In the genomic region with DNA sequence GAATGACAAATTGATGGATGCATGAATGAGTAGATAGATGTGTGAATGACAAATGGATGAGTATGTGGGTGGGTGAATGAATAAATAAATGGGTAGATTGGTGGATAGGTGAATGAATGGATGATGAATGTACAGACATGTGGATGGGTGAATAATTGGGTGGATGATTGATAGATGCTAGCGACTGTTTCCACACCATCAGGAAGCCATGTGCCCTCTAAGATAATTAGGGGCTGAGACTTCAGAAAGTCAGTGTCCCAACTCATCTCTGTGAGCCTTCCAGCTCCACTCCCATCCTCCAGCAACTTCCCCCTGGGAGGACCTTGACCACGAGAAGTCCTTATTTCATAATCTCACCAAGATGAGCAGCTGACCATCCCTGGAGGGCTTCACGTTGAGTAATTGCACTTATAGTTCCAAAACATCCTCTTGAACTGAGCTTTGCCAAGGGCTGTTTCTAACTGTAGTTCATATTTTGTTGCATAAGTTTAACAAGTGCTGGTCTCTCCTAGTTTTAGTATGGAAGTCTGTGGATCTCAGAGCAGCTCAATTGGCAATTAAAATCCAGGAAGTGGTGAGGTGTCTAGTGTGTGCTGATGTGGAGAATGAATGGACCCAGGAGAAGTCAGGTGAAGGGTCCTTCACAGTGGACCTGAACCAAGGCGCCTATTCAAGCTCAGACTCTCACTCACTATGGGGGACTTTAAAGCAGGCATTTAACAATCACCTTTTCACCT, we compare ENCODE assay signal across 29 cellular contexts.
DNase-seq lines count a peak whose midpoint lies in the region; ATAC-seq and TF ChIP-seq lines count a peak whose summit lies in the region.
"Had no signal": no experiment of that assay in that cellular context is flagged by ENCODE, and none has a peak within 500 bp of the region (broad histone marks: within the 10 kb centered on the region; RNA-seq: fewer than 3 reads in every experiment).

No MANE protein-coding gene starts in this region.

- no peaks in the 10 kb centered on the region for H3K36me3 ChIP-seq in HEK293 (ENCODE audit: control insufficient read depth in 2 of 2, insufficient read depth in 1 of 2, low read length in 2 of 2)
- H3K36me3 ChIP-seq in upper lobe of left lung = no peaks in the 10 kb centered on the region
- no peaks in the 10 kb centered on the region for H3K36me3 ChIP-seq in GM23338 (ENCODE audit: insufficient read depth)
- H3K36me3 ChIP-seq: right lobe of liver, tibial nerve had no signal

- DNase-seq in epithelial cell of proximal tubule (ENCODE audit: low read depth) = peak; percentile 68
- DNase-seq in nephron progenitor cell = no peak
- DNase-seq in upper lobe of left lung = peak in 1 of 2 donors; percentile 39
- no peak for DNase-seq in GM23338 (ENCODE audit: low spot score)
- DNase-seq in HPDE6-E6E7 (ENCODE audit: extremely low spot score) = no peak
- DNase-seq in SIG-M5 treated with dmso at 0.1 percent for 504 hours (lab: John Stamatoyannopoulos, UW; ENCODE audit: unreplicated experiment) = no peak
- DNase-seq: activated CD4-positive, alpha-beta T cell treated with anti-CD3 and anti-CD28 coated beads, Interleukin-2, amount 50 U/mL, for 4 hours; activated gamma-delta T cell treated with Interleukin-2 at 50 U/mL for 16 hours; activated T-cell treated with anti-CD3 and anti-CD28 coated beads, Interleukin-2, amount 50 U/mL, for 48 hours; effector memory CD8-positive, alpha-beta T cell; foreskin fibroblast; left cardiac atrium; NCI-H1048; NCI-H1694; NCI-H446 treated with DMSO at 0.1 percent for 48 hours; SK-N-SH; stimulated activated CD4-positive, alpha-beta T cell treated with anti-CD3 and anti-CD28 coated beads, Interleukin-12 subunit alpha, Interleukin-12 subunit beta, amount 100 ng/mL, for 4 hours; stimulated activated CD4-positive, alpha-beta T cell treated with anti-CD3 and anti-CD28 coated beads, Interleukin-2, amount 100 ng/mL, for 48 hours; stimulated activated naive CD8-positive, alpha-beta T cell treated with anti-CD3 and anti-CD28 coated beads, Interleukin-15, amount 100 ng/mL, for 72 hours had no signal

- CTCF ChIA-PET in HEK293 (lab: Yijun Ruan, JAX) = no interaction called here

- no peaks in the 10 kb centered on the region for H3K9me3 ChIP-seq in HEK293 (ENCODE audit: control insufficient read depth, insufficient read depth, low read depth, low read length)
- H3K9me3 ChIP-seq in upper lobe of left lung = no peaks in the 10 kb centered on the region
- H3K9me3 ChIP-seq: right lobe of liver, SK-N-SH, tibial nerve had no signal

- WGBS in upper lobe of left lung, 2 donors = 44 to 58% methylated on average over 4 of the region's 4 CpGs

- no peaks in the 10 kb centered on the region for H3F3A ChIP-seq in GM23338 (replicated peaks; ENCODE audit: low read depth)

- H3K9me3 Mint-ChIP-seq in nephron progenitor cell = peaks cover 16% of the 10 kb centered on the region
- peaks cover 22% of the 10 kb centered on the region for H3K9me3 Mint-ChIP-seq in GM23338
- H3K9me3 Mint-ChIP-seq: central memory CD8-positive, alpha-beta T cell; effector memory CD8-positive, alpha-beta T cell; memory B cell; stimulated activated naive CD8-positive, alpha-beta T cell treated with anti-CD3 and anti-CD28 coated beads, Interleukin-15, amount 100 ng/mL, for 72 hours; T-helper 1 cell treated with Interleukin-12 subunit alpha and Interleukin-12 subunit beta and Interleukin-4 antibody, amounts not matched to agents 30 μg/mL and 1 μg/mL, for 36 hours had no signal

- TF ChIP-seq CTCF in HEK293 (tag by site-specific recombination; IDR thresholded peaks at IDR 0.05) (no peak), epithelial cell of proximal tubule (conservative IDR thresholded peaks at IDR 0.05; ENCODE audit: low read depth, low read length) (no peak), nephron progenitor cell (IDR thresholded peaks at IDR 0.05) (no peak), upper lobe of left lung (IDR thresholded peaks at IDR 0.05) (no peak), GM23338 (conservative IDR thresholded peaks at IDR 0.05; ENCODE audit: low read depth in 2 of 2) (no peak)

- H3K27me3 Mint-ChIP-seq in nephron progenitor cell (ENCODE audit: low read depth, poor library complexity) (peaks cover 23% of the 10 kb centered on the region), GM23338 (ENCODE audit: insufficient read depth, low read depth, poor library complexity) (peaks cover 11% of the 10 kb centered on the region)

- H3K4me1 Mint-ChIP-seq in nephron progenitor cell (peaks cover 16% of the 10 kb centered on the region), GM23338 (0 out of 3 replicates have a peak, but pooled peaks cover 2% of the 10 kb centered on the region)
- H3K4me1 Mint-ChIP-seq: central memory CD8-positive, alpha-beta T cell; IgD-negative memory B cell; memory B cell; stimulated activated naive CD8-positive, alpha-beta T cell treated with anti-CD3 and anti-CD28 coated beads, Interleukin-15, amount 100 ng/mL, for 72 hours had no signal

- ATAC-seq in upper lobe of left lung (ENCODE audit: low FRiP score in 2 of 2) (peak; percentile 46 to 66), GM23338 (no peak)
- ATAC-seq: effector memory CD8-positive, alpha-beta T cell; right lobe of liver; stimulated activated naive CD8-positive, alpha-beta T cell treated with anti-CD3 and anti-CD28 coated beads, Interleukin-15, amount 100 ng/mL, for 72 hours had no signal

- POLR2A ChIA-PET in HEK293 (lab: Yijun Ruan, JAX) = no interaction called here

- no peak overlapping the region for H3K4me2 ChIP-seq in GM23338
- H3K4me2 ChIP-seq: hepatocyte, SK-N-SH had no signal

- H3K36me3 Mint-ChIP-seq in nephron progenitor cell (ENCODE audit: low read depth) = no peaks in the 10 kb centered on the region
- H3K36me3 Mint-ChIP-seq in GM23338 (ENCODE audit: low read depth) = no peaks in the 10 kb centered on the region; the same call in 2 of the 3 replicates
- H3K36me3 Mint-ChIP-seq: IgD-negative memory B cell, memory B cell had no signal

- H3K4me1 ChIP-seq in HEK293 (ENCODE audit: control insufficient read depth, insufficient read depth, low read length) (no peaks in the 10 kb centered on the region), upper lobe of left lung (peaks cover 0 to 8% (median 3%) of the 10 kb centered on the region in 4 donors), GM23338 (ENCODE audit: insufficient read depth) (no peaks in the 10 kb centered on the region)
- H3K4me1 ChIP-seq: right lobe of liver, tibial nerve had no signal

- peak overlapping the region; percentile 1 for H3K27ac Mint-ChIP-seq in nephron progenitor cell
- no peak overlapping the region for H3K27ac Mint-ChIP-seq in GM23338
- H3K27ac Mint-ChIP-seq: effector memory CD8-positive, alpha-beta T cell; IgD-negative memory B cell; memory B cell; T-helper 1 cell treated with Interleukin-12 subunit alpha and Interleukin-12 subunit beta and Interleukin-4 antibody, amounts not matched to agents 30 μg/mL and 1 μg/mL, for 36 hours had no signal

- no peaks in the 10 kb centered on the region for H4K20me1 ChIP-seq in GM23338 (replicated peaks; ENCODE audit: insufficient read depth)

- H3K27me3 ChIP-seq in upper lobe of left lung (no peaks in the 10 kb centered on the region), GM23338 (ENCODE audit: insufficient read depth) (no peaks in the 10 kb centered on the region)
- H3K27me3 ChIP-seq: hepatocyte, right lobe of liver had no signal

- no peak for TF ChIP-seq POLR2A in upper lobe of left lung (IDR thresholded peaks at IDR 0.05)

- H3K27ac ChIP-seq in HEK293 (ENCODE audit: extremely low read depth, low read depth, low read length) = 0 out of 2 replicates have a peak overlapping the region, but pooled peaks have one; percentile 9
- no peak overlapping the region for H3K27ac ChIP-seq in upper lobe of left lung
- H3K27ac ChIP-seq in GM23338 (ENCODE audit: low read depth) = no peak overlapping the region
- H3K27ac ChIP-seq: C4-2B, hepatocyte, right lobe of liver had no signal

- no peaks in the 10 kb centered on the region for H3K9me2 ChIP-seq in GM23338 (ENCODE audit: insufficient read depth)
- H3K9me2 ChIP-seq: SK-N-SH had no signal

- H2AFZ ChIP-seq in GM23338 = no peak overlapping the region
- H2AFZ ChIP-seq: hepatocyte had no signal

- no peak overlapping the region for H3K4me3 Mint-ChIP-seq in nephron progenitor cell
- H3K4me3 Mint-ChIP-seq in GM23338 = no peak overlapping the region
- H3K4me3 Mint-ChIP-seq: central memory CD8-positive, alpha-beta T cell; effector memory CD8-positive, alpha-beta T cell; IgD-negative memory B cell; memory B cell; neural crest cell; stimulated activated naive CD8-positive, alpha-beta T cell treated with anti-CD3 and anti-CD28 coated beads, Interleukin-15, amount 100 ng/mL, for 72 hours; T-helper 1 cell treated with Interleukin-12 subunit alpha and Interleukin-12 subunit beta and Interleukin-4 antibody, amounts not matched to agents 30 μg/mL and 1 μg/mL, for 36 hours had no signal

- H3K79me2 ChIP-seq in GM23338 (replicated peaks; ENCODE audit: insufficient read depth) = no peaks in the 10 kb centered on the region
- H3K79me2 ChIP-seq: hepatocyte had no signal

- H3K4me3 ChIP-seq in HEK293 (ENCODE audit: low read depth, low read length) (no peak overlapping the region), epithelial cell of proximal tubule (ENCODE audit: low read depth, low read length) (no peak overlapping the region), upper lobe of left lung (no peak overlapping the region), GM23338 (no peak overlapping the region)
- H3K4me3 ChIP-seq: hepatocyte, right lobe of liver, tibial nerve had no signal

- TF ChIP-seq EP300 in upper lobe of left lung (IDR thresholded peaks at IDR 0.05) = no peak

TF ChIP-seq in HEK293, 187 proteins besides CTCF, POLR2A, EP300 and RAD21:
- TF ChIP-seq YY2 (tag by site-specific recombination; IDR thresholded peaks at IDR 0.05) = no peak
- 0 out of 2 replicates have a peak, but pooled peaks have one; percentile 29 for TF ChIP-seq ZBTB17 (tag by site-specific recombination; IDR thresholded peaks at IDR 0.05)
- TF ChIP-seq ZNF837 (tag by site-specific recombination; IDR thresholded peaks at IDR 0.05) = no peak

TF ChIP-seq in GM23338, 12 proteins besides CTCF, POLR2A, EP300 and RAD21 (continues in another document):
- no peak for TF ChIP-seq ZNF114 (CRISPR knock-in tag; IDR thresholded peaks at IDR 0.05)
